17 cellular contexts compared by ENCODE assay signal in genomic region chr1:241391926-241392710, GRCh38. TPM values are rescaled to one million over a fixed set of nuclear protein-coding genes. Genes with fewer than 3 reads are reported as not detected.
DNase-seq lines count a peak whose midpoint lies in the region; ATAC-seq and TF ChIP-seq lines count a peak whose summit lies in the region.
"Had no signal": no experiment of that assay in that cellular context is flagged by ENCODE, and none has a peak within 500 bp of the region (broad histone marks: within the 10 kb centered on the region; RNA-seq: fewer than 3 reads in every experiment).

No MANE protein-coding gene starts in this region.

- H3K36me3 ChIP-seq in GM23338 (ENCODE audit: insufficient read depth) = no peaks in the 10 kb centered on the region

- no peak overlapping the region for H3K4me2 ChIP-seq in GM23338

- intact Hi-C loops in left colon (cut with DNase I, micrococcal nuclease) = no loop called here

- H3K4me3 ChIP-seq in GM23338 = no peak overlapping the region

- H2AFZ ChIP-seq in GM23338 = 0 out of 2 replicates have a peak overlapping the region, but pooled peaks have one; percentile 56

- H3K4me3 Mint-ChIP-seq in GM23338 = no peak overlapping the region
- H3K4me3 Mint-ChIP-seq: activated T-helper 17 cell treated with anti-CD3 and anti-CD28 coated beads, Interleukin-2, amount 50 U/mL, for 72 hours; stimulated activated naive CD8-positive, alpha-beta T cell treated with anti-CD3 and anti-CD28 coated beads, Interleukin-15, Interleukin-2, amounts not matched to agents 100 ng/mL and 50 ng/mL, for 24 hours; type B pancreatic cell had no signal

- H3K4me1 ChIP-seq in GM23338 (ENCODE audit: insufficient read depth) = peaks cover 9% of the 10 kb centered on the region
- H3K4me1 ChIP-seq: Caco-2 had no signal

- no peaks in the 10 kb centered on the region for H3K9me3 Mint-ChIP-seq in GM23338

- no peaks in the 10 kb centered on the region for H3K36me3 Mint-ChIP-seq in GM23338 (ENCODE audit: low read depth)
- H3K36me3 Mint-ChIP-seq: type B pancreatic cell had no signal

- no peak for DNase-seq in GM23338 (ENCODE audit: low spot score)
- DNase-seq in NCI-H146 treated with DMSO at 0.1 percent for 48 hours (lab: John Stamatoyannopoulos, UW; ENCODE audit: unreplicated experiment) = peak; percentile 78
- peak; percentile 49 to 63 for DNase-seq in SHP77 (lab: John Stamatoyannopoulos, UW)
- no peak for DNase-seq in left colon
- no peak for DNase-seq in HCEC 1CT
- no peak for DNase-seq in GM13977 (ENCODE audit: low spot score)
- no peak for DNase-seq in omental fat pad (ENCODE audit: low spot score)
- DNase-seq: activated CD4-positive, CD25-positive, alpha-beta regulatory T cell treated with anti-CD3 and anti-CD28 coated beads, Interleukin-2, amount 50 U/mL, for 72 hours; Caco-2; hippocampal formation; mesenchymal stem cell; SIG-M5 had no signal

- no peaks in the 10 kb centered on the region for H3K27me3 ChIP-seq in GM23338 (ENCODE audit: insufficient read depth)

- H4K20me1 ChIP-seq in GM23338 (replicated peaks; ENCODE audit: insufficient read depth) = no peaks in the 10 kb centered on the region

- H3K27me3 Mint-ChIP-seq in GM23338 (ENCODE audit: insufficient read depth, low read depth, poor library complexity) = peaks cover 2% of the 10 kb centered on the region
- H3K27me3 Mint-ChIP-seq: stimulated activated naive CD8-positive, alpha-beta T cell treated with anti-CD3 and anti-CD28 coated beads, Interleukin-15, Interleukin-2, amounts not matched to agents 100 ng/mL and 50 ng/mL, for 24 hours had no signal

- H3K9me2 ChIP-seq in GM23338 (ENCODE audit: insufficient read depth) = no peaks in the 10 kb centered on the region

- H3K27ac ChIP-seq in GM23338 (ENCODE audit: low read depth) = no peak overlapping the region

- no peak overlapping the region for H3K27ac Mint-ChIP-seq in GM23338
- H3K27ac Mint-ChIP-seq: activated T-helper 17 cell treated with anti-CD3 and anti-CD28 coated beads, Interleukin-2, amount 50 U/mL, for 72 hours; stimulated activated naive CD8-positive, alpha-beta T cell treated with anti-CD3 and anti-CD28 coated beads, Interleukin-15, Interleukin-2, amounts not matched to agents 100 ng/mL and 50 ng/mL, for 24 hours; type B pancreatic cell had no signal

- in situ Hi-C loops in GM13977 (cut with MboI; ENCODE audit: low pct_unique_long_range_greater_than_20kb, low sequenced_read_pairs, unreplicated experiment) = no loop called here

- H3F3A ChIP-seq in GM23338 (replicated peaks; ENCODE audit: low read depth) = no peaks in the 10 kb centered on the region

- TF ChIP-seq POLR2A in GM18505 (IDR thresholded peaks at IDR 0.05; ENCODE audit: borderline replicate concordance, extremely low read depth, insufficient read depth, insufficient read length) = no peak

- H3K4me1 Mint-ChIP-seq in GM23338 = peaks cover 6% of the 10 kb centered on the region; the same call in 2 of the 3 replicates
- H3K4me1 Mint-ChIP-seq: activated T-helper 17 cell treated with anti-CD3 and anti-CD28 coated beads, Interleukin-2, amount 50 U/mL, for 72 hours had no signal

- TF ChIP-seq CTCF in GM23338 (conservative IDR thresholded peaks at IDR 0.05; ENCODE audit: low read depth in 2 of 2) (no peak), GM13977 (IDR thresholded peaks at IDR 0.05; ENCODE audit: extremely low read depth, insufficient read depth, missing control alignments) (no peak), omental fat pad (IDR thresholded peaks at IDR 0.05) (no peak)

- H3K79me2 ChIP-seq in GM23338 (replicated peaks; ENCODE audit: insufficient read depth) = no peaks in the 10 kb centered on the region

- ATAC-seq in GM23338 (no peak), left colon (peak; percentile 41), GM18505 (IDR thresholded peaks at IDR 0.05; ENCODE audit: unreplicated experiment) (no peak), omental fat pad (ENCODE audit: low FRiP score) (no peak)
- ATAC-seq: activated T-helper 17 cell treated with anti-CD3 and anti-CD28 coated beads, Interleukin-2, amount 50 U/mL, for 72 hours had no signal

TF ChIP-seq in GM23338, 12 proteins besides CTCF, POLR2A, EP300 and RAD21 (continues in another document):
- TF ChIP-seq NANOG (IDR thresholded peaks at IDR 0.05; ENCODE audit: borderline replicate concordance) = no peak
- TF ChIP-seq REST (IDR thresholded peaks at IDR 0.05; ENCODE audit: unreplicated experiment) = no peak
- TF ChIP-seq POLR2AphosphoS5 (IDR thresholded peaks at IDR 0.05; ENCODE audit: low read depth) = no peak
- no peak for TF ChIP-seq ZNF331 (CRISPR knock-in tag; IDR thresholded peaks at IDR 0.05; ENCODE audit: low read depth)

RNA-seq across cellular contexts. Expression of gene RGS7, which starts 35.1 kb away (rescaled TPM):
- total RNA-seq in GM23338 (2014; rRNA removed; shearing (Covaris generic)) = 0.43 and 2.2 TPM in 2 replicates
- polyA plus RNA-seq in GM23338 (2016; fragmentation: Nextera tagmentation; extraction: Ambion mirVana) = 2.0 and 2.6 TPM in 2 replicates
- total RNA-seq in left colon (under 1 TPM in 1 of 2 donors, not detected in 1; 0.11 TPM), omental fat pad (under 1 TPM in 1 of 4 donors, not detected in 3; 0.47 TPM)
- total RNA-seq: activated T-helper 17 cell treated with anti-CD3 and anti-CD28 coated beads, Interleukin-2, amount 50 U/mL, for 72 hours; Caco-2; T-helper 2 cell treated with Interferon-gamma antibody and Interleukin-4, amounts not matched to agents 100 ng/mL and 5 ng/mL, for 36 hours had no signal

Comparison
In these comparisons a context has a peak if more than half of its experiments do, and no peak if none do; other contexts are left out.
1. DNase-seq: peak in NCI-H146 treated with DMSO at 0.1 percent for 48 hours (single experiment) and SHP77 (2 of 2); none in GM23338 (single experiment), left colon (0 of 2), HCEC 1CT (single experiment), GM13977 (single experiment) and omental fat pad (single experiment).